In the genomic region with DNA sequence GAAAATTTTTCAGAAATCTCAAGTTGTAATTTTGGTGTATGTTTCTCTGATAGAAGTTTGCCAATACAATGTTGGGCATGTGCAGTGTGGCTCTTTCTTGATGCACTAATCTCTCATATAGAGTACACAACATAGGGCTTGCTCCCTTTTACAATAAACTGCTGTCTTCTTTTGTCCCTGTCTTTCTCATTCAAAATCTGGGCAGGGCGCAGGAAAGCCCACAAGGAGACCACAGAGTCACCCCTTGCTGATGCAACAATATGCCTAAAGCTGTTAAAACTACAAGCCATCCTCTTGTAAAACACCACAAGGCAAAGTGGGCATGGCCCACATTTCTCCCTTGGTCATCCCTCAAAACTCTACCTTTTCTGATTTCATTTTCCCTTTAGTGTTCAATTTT, we compare ENCODE assay signal across 1 cellular context.
TF ChIP-seq lines count a peak whose summit lies in the region.

No MANE protein-coding gene starts in this region.

TF ChIP-seq in WTC11, 78 proteins besides CTCF, POLR2A, EP300 and RAD21 (continued from another document):
- TF ChIP-seq, protein P1, sequence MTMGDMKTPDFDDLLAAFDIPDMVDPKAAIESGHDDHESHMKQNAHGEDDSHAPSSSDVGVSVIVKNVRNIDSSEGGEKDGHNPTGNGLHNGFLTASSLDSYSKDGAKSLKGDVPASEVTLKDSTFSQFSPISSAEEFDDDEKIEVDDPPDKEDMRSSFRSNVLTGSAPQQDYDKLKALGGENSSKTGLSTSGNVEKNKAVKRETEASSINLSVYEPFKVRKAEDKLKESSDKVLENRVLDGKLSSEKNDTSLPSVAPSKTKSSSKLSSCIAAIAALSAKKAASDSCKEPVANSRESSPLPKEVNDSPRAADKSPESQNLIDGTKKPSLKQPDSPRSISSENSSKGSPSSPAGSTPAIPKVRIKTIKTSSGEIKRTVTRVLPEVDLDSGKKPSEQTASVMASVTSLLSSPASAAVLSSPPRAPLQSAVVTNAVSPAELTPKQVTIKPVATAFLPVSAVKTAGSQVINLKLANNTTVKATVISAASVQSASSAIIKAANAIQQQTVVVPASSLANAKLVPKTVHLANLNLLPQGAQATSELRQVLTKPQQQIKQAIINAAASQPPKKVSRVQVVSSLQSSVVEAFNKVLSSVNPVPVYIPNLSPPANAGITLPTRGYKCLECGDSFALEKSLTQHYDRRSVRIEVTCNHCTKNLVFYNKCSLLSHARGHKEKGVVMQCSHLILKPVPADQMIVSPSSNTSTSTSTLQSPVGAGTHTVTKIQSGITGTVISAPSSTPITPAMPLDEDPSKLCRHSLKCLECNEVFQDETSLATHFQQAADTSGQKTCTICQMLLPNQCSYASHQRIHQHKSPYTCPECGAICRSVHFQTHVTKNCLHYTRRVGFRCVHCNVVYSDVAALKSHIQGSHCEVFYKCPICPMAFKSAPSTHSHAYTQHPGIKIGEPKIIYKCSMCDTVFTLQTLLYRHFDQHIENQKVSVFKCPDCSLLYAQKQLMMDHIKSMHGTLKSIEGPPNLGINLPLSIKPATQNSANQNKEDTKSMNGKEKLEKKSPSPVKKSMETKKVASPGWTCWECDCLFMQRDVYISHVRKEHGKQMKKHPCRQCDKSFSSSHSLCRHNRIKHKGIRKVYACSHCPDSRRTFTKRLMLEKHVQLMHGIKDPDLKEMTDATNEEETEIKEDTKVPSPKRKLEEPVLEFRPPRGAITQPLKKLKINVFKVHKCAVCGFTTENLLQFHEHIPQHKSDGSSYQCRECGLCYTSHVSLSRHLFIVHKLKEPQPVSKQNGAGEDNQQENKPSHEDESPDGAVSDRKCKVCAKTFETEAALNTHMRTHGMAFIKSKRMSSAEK (CRISPR knock-in tag; IDR thresholded peaks at IDR 0.05; ENCODE audit: borderline replicate concordance): no peak
- no peak for TF ChIP-seq ZNF232 (CRISPR knock-in tag; IDR thresholded peaks at IDR 0.05)
- TF ChIP-seq ZNF121 (CRISPR knock-in tag; IDR thresholded peaks at IDR 0.05): no peak
- no peak for TF ChIP-seq SMAD4 (CRISPR knock-in tag; IDR thresholded peaks at IDR 0.05)
- TF ChIP-seq, protein P2, sequence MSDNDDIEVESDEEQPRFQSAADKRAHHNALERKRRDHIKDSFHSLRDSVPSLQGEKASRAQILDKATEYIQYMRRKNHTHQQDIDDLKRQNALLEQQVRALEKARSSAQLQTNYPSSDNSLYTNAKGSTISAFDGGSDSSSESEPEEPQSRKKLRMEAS (CRISPR knock-in tag; IDR thresholded peaks at IDR 0.05): no peak
- TF ChIP-seq ZNF138 (CRISPR knock-in tag; conservative IDR thresholded peaks at IDR 0.05): no peak
